In the genomic region with DNA sequence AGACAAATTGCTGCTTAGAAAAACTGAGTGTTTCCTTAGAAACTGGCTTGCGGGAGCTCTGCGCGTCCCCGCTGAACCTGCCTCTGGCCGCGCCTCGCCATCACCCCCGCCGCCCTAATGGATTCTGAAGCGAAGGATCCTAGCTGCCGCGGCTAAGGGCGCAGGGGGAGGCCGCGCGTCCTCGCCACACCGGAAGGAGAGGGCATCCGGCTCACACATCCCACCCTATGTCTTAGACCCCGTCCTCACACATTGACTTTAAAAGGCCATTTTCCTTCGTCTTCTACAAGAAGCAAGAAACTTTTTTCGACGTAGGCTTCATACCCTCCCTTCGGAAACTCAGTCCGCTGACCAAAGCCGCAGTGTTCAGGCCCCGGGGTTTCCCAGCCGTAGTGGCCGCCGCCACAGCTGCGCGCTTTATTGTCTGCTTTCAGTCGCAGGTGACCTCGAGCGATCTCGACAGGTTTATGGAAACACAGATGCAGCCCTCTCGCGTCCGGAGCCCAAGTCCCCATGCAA, we compare ENCODE assay signal across 18 cellular contexts. TPM values are rescaled to one million over a fixed set of nuclear protein-coding genes. Genes with fewer than 3 reads are reported as not detected.
DNase-seq lines count a peak whose midpoint lies in the region; ATAC-seq, FAIRE-seq and TF ChIP-seq lines count a peak whose summit lies in the region.
"Had no signal": no experiment of that assay in that cellular context is flagged by ENCODE, and none has a peak within 500 bp of the region (broad histone marks: within the 10 kb centered on the region; RNA-seq: fewer than 3 reads in every experiment).

No MANE protein-coding gene starts in this region.

- POLR2A ChIA-PET in Caco-2 (lab: Charles Lee), result no interaction called here

- H3K36me3 Mint-ChIP-seq in astrocyte (ENCODE audit: low read depth, unreplicated experiment) (no peaks in the 10 kb centered on the region), mesothelial cell of epicardium (no peaks in the 10 kb centered on the region), Caco-2 (ENCODE audit: insufficient read depth, unreplicated experiment) (peaks cover 7% of the 10 kb centered on the region), natural killer cell (peaks cover 11% of the 10 kb centered on the region)

- peak overlapping the region; percentile 77 for H3K4me2 ChIP-seq in astrocyte (ENCODE audit: low read length)
- H3K4me2 ChIP-seq: BLaER1 treated with 17β-estradiol and CSF1 and Interleukin-3, amounts not matched to agents 10 nM and 100 nM had no signal

- TF ChIP-seq CTCF in astrocyte (IDR thresholded peaks at IDR 0.05; ENCODE audit: insufficient read depth, low read depth, low read length) (no peak), mesothelial cell of epicardium (IDR thresholded peaks at IDR 0.05; ENCODE audit: unreplicated experiment) (no peak), Caco-2 (IDR thresholded peaks at IDR 0.05; ENCODE audit: insufficient read depth in 1 of 2, low read depth in 1 of 2, low read length in 1 of 2, severe bottlenecking in 1 of 2, unreplicated experiment in 1 of 2) (no peak), natural killer cell (IDR thresholded peaks at IDR 0.05) (no peak)

- no peaks in the 10 kb centered on the region for H3K79me2 ChIP-seq in astrocyte (ENCODE audit: insufficient read depth, low read length)

- H3K27me3 Mint-ChIP-seq in astrocyte (ENCODE audit: low read depth, unreplicated experiment) (peaks cover 73% of the 10 kb centered on the region), mesothelial cell of epicardium (ENCODE audit: low read depth) (peaks cover 100% of the 10 kb centered on the region), Caco-2 (ENCODE audit: insufficient read depth, unreplicated experiment) (no peaks in the 10 kb centered on the region), natural killer cell (ENCODE audit: low read depth in 2 of 2) (peaks cover 54 to 97% of the 10 kb centered on the region in 2 donors)

- H2AFZ ChIP-seq in astrocyte (ENCODE audit: low read depth, low read length), result no peak overlapping the region

- H3K4me1 Mint-ChIP-seq in astrocyte (ENCODE audit: low read depth, unreplicated experiment) (peaks cover 8% of the 10 kb centered on the region), mesothelial cell of epicardium (peaks cover 18% of the 10 kb centered on the region), Caco-2 (ENCODE audit: low read depth, unreplicated experiment) (no peaks in the 10 kb centered on the region), natural killer cell (peaks cover 5 to 19% of the 10 kb centered on the region in 2 donors)

- no peak overlapping the region for H3K9ac ChIP-seq in astrocyte (ENCODE audit: low read length)
- H3K9ac ChIP-seq: BLaER1 treated with 17β-estradiol and CSF1 and Interleukin-3, amounts not matched to agents 10 nM and 100 nM had no signal

- H3K27ac ChIP-seq in astrocyte (ENCODE audit: low read depth, low read length), result no peak overlapping the region
- H3K27ac ChIP-seq: BLaER1 treated with 17β-estradiol and CSF1 and Interleukin-3, amounts not matched to agents 10 nM and 100 nM; body of pancreas; HL-60; Peyer's patch; sigmoid colon had no signal

- DNase-seq in DMS153 treated with DMSO at 0.1 percent for 48 hours (lab: John Stamatoyannopoulos, UW; ENCODE audit: unreplicated experiment) (peak; percentile 73), astrocyte (ENCODE audit: low read depth) (no peak), mesothelial cell of epicardium (ENCODE audit: low spot score in 2 of 2, unreplicated experiment in 2 of 2) (no peak), Caco-2 (no peak), left ventricle myocardium superior (no peak), natural killer cell (no peak)
- DNase-seq: Karpas-422, NCI-H1417 treated with DMSO at 0.1 percent for 48 hours, NCI-H446 treated with DMSO at 0.1 percent for 48 hours, Peyer's patch, sigmoid colon had no signal

- H3K9me3 Mint-ChIP-seq in astrocyte (ENCODE audit: unreplicated experiment) (no peaks in the 10 kb centered on the region), mesothelial cell of epicardium (no peaks in the 10 kb centered on the region), Caco-2 (ENCODE audit: unreplicated experiment) (no peaks in the 10 kb centered on the region), natural killer cell (peaks cover 2 to 5% of the 10 kb centered on the region in 2 donors)

- CTCF ChIA-PET in Caco-2 (lab: Charles Lee), result no interaction called here

- intact Hi-C loops in Caco-2 (cut with micrococcal nuclease; ENCODE audit: unreplicated experiment), result no loop called here
- intact Hi-C loops in left ventricle myocardium superior (cut with micrococcal nuclease), result no loop called here
- intact Hi-C loops in natural killer cell (cut with micrococcal nuclease), result no loop called here

- H4K20me1 ChIP-seq in astrocyte (ENCODE audit: insufficient read depth, low read length), result no peaks in the 10 kb centered on the region
- H4K20me1 ChIP-seq: BLaER1 treated with 17β-estradiol and CSF1 and Interleukin-3, amounts not matched to agents 10 nM and 100 nM had no signal

- H3K4me3 Mint-ChIP-seq in astrocyte (ENCODE audit: unreplicated experiment) (peak overlapping the region; percentile 77), mesothelial cell of epicardium (peak overlapping the region; percentile 63), Caco-2 (ENCODE audit: unreplicated experiment) (no peak overlapping the region), natural killer cell (no peak overlapping the region)

- H3K4me3 ChIP-seq in astrocyte (ENCODE audit: insufficient read depth, low read depth, low read length), result no peak overlapping the region
- H3K4me3 ChIP-seq in Caco-2 (ENCODE audit: low read depth, low read length), result no peak overlapping the region
- H3K4me3 ChIP-seq: BLaER1 treated with 17β-estradiol and CSF1 and Interleukin-3, amounts not matched to agents 10 nM and 100 nM; body of pancreas; Peyer's patch; sigmoid colon had no signal

- ATAC-seq in GM21576 (IDR thresholded peaks at IDR 0.05; ENCODE audit: unreplicated experiment), result peak; percentile 14
- ATAC-seq in HG03025 (IDR thresholded peaks at IDR 0.05; ENCODE audit: low FRiP score, unreplicated experiment), result no peak
- no peak for ATAC-seq in left ventricle myocardium superior
- ATAC-seq in natural killer cell, result no peak

- H3K36me3 ChIP-seq in astrocyte (ENCODE audit: insufficient read depth, low read length) (no peaks in the 10 kb centered on the region), Caco-2 (ENCODE audit: control insufficient read depth, insufficient read depth, low read length) (no peaks in the 10 kb centered on the region)
- H3K36me3 ChIP-seq: BLaER1 treated with 17β-estradiol and CSF1 and Interleukin-3, amounts not matched to agents 10 nM and 100 nM; Peyer's patch; sigmoid colon had no signal

- no TSS peak for BruUV-seq in Caco-2 (replicated peaks; lab: Mats Ljungman, UMichigan)

- FAIRE-seq in astrocyte (lab: Jason Lieb, UNC), result no peak
- FAIRE-seq: frontal cortex, G401.6 had no signal

- H3K27me3 ChIP-seq in astrocyte (ENCODE audit: insufficient read depth, low read length) (peaks cover 52% of the 10 kb centered on the region), Caco-2 (replicated peaks; ENCODE audit: control insufficient read depth, insufficient read depth, low read length) (no peaks in the 10 kb centered on the region)
- H3K27me3 ChIP-seq: BLaER1 treated with 17β-estradiol and CSF1 and Interleukin-3, amounts not matched to agents 10 nM and 100 nM had no signal

- H3K27ac Mint-ChIP-seq in astrocyte (ENCODE audit: unreplicated experiment) (no peak overlapping the region), mesothelial cell of epicardium (no peak overlapping the region), Caco-2 (ENCODE audit: unreplicated experiment) (no peak overlapping the region), natural killer cell (no peak overlapping the region)

- H3K4me1 ChIP-seq in astrocyte (ENCODE audit: insufficient read depth, low read length) (peaks cover 3% of the 10 kb centered on the region), Caco-2 (peaks cover 13% of the 10 kb centered on the region)
- H3K4me1 ChIP-seq: BLaER1 treated with 17β-estradiol and CSF1 and Interleukin-3, amounts not matched to agents 10 nM and 100 nM; Peyer's patch had no signal

- no peaks in the 10 kb centered on the region for H3K9me3 ChIP-seq in astrocyte (ENCODE audit: insufficient read depth, low read depth, low read length)
- no peaks in the 10 kb centered on the region; the same call in 1 of the 2 replicates for H3K9me3 ChIP-seq in Caco-2
- H3K9me3 ChIP-seq: body of pancreas had no signal

RNA-seq across cellular contexts. Expression of a gene that starts 8.9 kb away (rescaled TPM):
- 0.16 TPM in 1 of 2 replicates, not detected in the other for total RNA-seq in astrocyte
- not detected in 3 replicates for total RNA-seq in mesothelial cell of epicardium
- total RNA-seq in Caco-2 (2022), result 1.2 and 3.1 TPM in 2 replicates
- not detected for total RNA-seq in left ventricle myocardium superior
- total RNA-seq in natural killer cell, result not detected
- total RNA-seq: body of pancreas, Peyer's patch, sigmoid colon had no signal

Comparison
In these comparisons a context has a peak if more than half of its experiments do, and no peak if none do; other contexts are left out.
1. H3K4me3 Mint-ChIP-seq: peak in astrocyte (single experiment) and mesothelial cell of epicardium (single experiment); none in Caco-2 (single experiment) and natural killer cell (single experiment).